ENCODE assay signal across 1 cellular context in genomic region chr11:66840317-66841091, GRCh38.
TF ChIP-seq lines count a peak whose summit lies in the region.

No MANE protein-coding gene starts in this region.

TF ChIP-seq in K562, 482 proteins besides CTCF, POLR2A, EP300 and RAD21 (continues in another document):
- TF ChIP-seq MAZ (CRISPR knock-in tag; conservative IDR thresholded peaks at IDR 0.05 in 1 of 2, IDR thresholded peaks at IDR 0.05 in 1 of 2), result 0 out of 4 replicates have a peak, but pooled peaks of 1 of the 2 experiments have one; percentile 33
- TF ChIP-seq HDAC1 (IDR thresholded peaks at IDR 0.05), result 0 out of 4 replicates have a peak, but pooled peaks of 1 of the 2 experiments have one; percentile 30
- peak; percentile 31; the same call in 1 of the 2 replicates for TF ChIP-seq ATF7 (IDR thresholded peaks at IDR 0.05)
- TF ChIP-seq RCOR1 (IDR thresholded peaks at IDR 0.05; ENCODE audit: borderline replicate concordance in 1 of 2, low read depth in 2 of 2, low read length in 2 of 2), result peak in 1 of 2 experiments; percentile 71; a peak in 1 of 4 replicates
- peak; percentile 28; the same call in 1 of the 2 replicates for TF ChIP-seq ETV1 (tag; conservative IDR thresholded peaks at IDR 0.05; ENCODE audit: low read depth)
- 0 out of 2 replicates have a peak, but pooled peaks have one; percentile 19 for TF ChIP-seq SMARCA4 (IDR thresholded peaks at IDR 0.05)
- no peak for TF ChIP-seq XRCC4 (IDR thresholded peaks at IDR 0.05; ENCODE audit: extremely low read depth, insufficient read depth, insufficient read length)
- TF ChIP-seq RB1 (IDR thresholded peaks at IDR 0.05; ENCODE audit: low read depth), result no peak
- TF ChIP-seq HNRNPLL (IDR thresholded peaks at IDR 0.05; ENCODE audit: low read depth, low read length, poor library complexity, severe bottlenecking), result no peak
- peak; percentile 28; the same call in 1 of the 2 replicates for TF ChIP-seq SMARCE1 (IDR thresholded peaks at IDR 0.05)
- TF ChIP-seq HDAC2 (IDR thresholded peaks at IDR 0.05), result peak; percentile 65; the same call in 1 of the 2 replicates
- TF ChIP-seq CEBPG (CRISPR knock-in tag; IDR thresholded peaks at IDR 0.05), result peak; percentile 72
- peak in 1 of 2 experiments; percentile 53; a peak in 1 of 4 replicates for TF ChIP-seq CEBPG (tag; conservative IDR thresholded peaks at IDR 0.05 in 1 of 2, IDR thresholded peaks at IDR 0.05 in 1 of 2)
- TF ChIP-seq PKNOX1 (IDR thresholded peaks at IDR 0.05), result peak; percentile 9; the same call in 1 of the 2 replicates
- TF ChIP-seq ZNF165 (CRISPR knock-in tag; IDR thresholded peaks at IDR 0.05; ENCODE audit: borderline replicate concordance), result no peak
- TF ChIP-seq SPI1 (IDR thresholded peaks at IDR 0.05; ENCODE audit: borderline replicate concordance, low read depth, low read length), result 0 out of 2 replicates have a peak, but pooled peaks have one; percentile 6
- peak; percentile 39; the same call in 1 of the 2 replicates for TF ChIP-seq ATF3 (IDR thresholded peaks at IDR 0.05)
- no peak for TF ChIP-seq ATF3 (CRISPR knock-in tag; conservative IDR thresholded peaks at IDR 0.05)
- TF ChIP-seq SRF (CRISPR knock-in tag; IDR thresholded peaks at IDR 0.05), result 0 out of 4 replicates have a peak, but pooled peaks of 1 of the 2 experiments have one; percentile 12
- peak; percentile 70; the same call in 1 of the 2 replicates for TF ChIP-seq NR2C1 (IDR thresholded peaks at IDR 0.05)
- peak; percentile 76 for TF ChIP-seq NR2C1 (tag; IDR thresholded peaks at IDR 0.05)
- no peak for TF ChIP-seq ZNF408 (CRISPR knock-in tag; IDR thresholded peaks at IDR 0.05; ENCODE audit: low read depth)
- no peak for TF ChIP-seq ELK3 (CRISPR knock-in tag; IDR thresholded peaks at IDR 0.05)
- peak in 1 of 2 experiments; percentile 16; a peak in 1 of 4 replicates for TF ChIP-seq MLLT1 (IDR thresholded peaks at IDR 0.05)
- peak; percentile 38 for TF ChIP-seq POLR2B (IDR thresholded peaks at IDR 0.05; ENCODE audit: low read depth, partially characterized antibody)
- no peak for TF ChIP-seq NR2C2 (CRISPR knock-in tag; IDR thresholded peaks at IDR 0.05)
- TF ChIP-seq NR2C2 (tag; IDR thresholded peaks at IDR 0.05), result peak; percentile 60; the same call in 1 of the 2 replicates
- TF ChIP-seq SNRNP70 (optimal IDR thresholded peaks at IDR 0.05; ENCODE audit: low read depth, low read length), result no peak
- TF ChIP-seq ZNF592 (IDR thresholded peaks at IDR 0.05), result 0 out of 2 replicates have a peak, but pooled peaks have one; percentile 20
- no peak for TF ChIP-seq FOXP1 (CRISPR knock-in tag; IDR thresholded peaks at IDR 0.05)
- no peak for TF ChIP-seq ZNF436 (CRISPR knock-in tag; IDR thresholded peaks at IDR 0.05)
- peak; percentile 62; the same call in 1 of the 2 replicates for TF ChIP-seq DPF2 (IDR thresholded peaks at IDR 0.05)
- TF ChIP-seq MYC (IDR thresholded peaks at IDR 0.05; ENCODE audit: low read depth, low read length), result peak; percentile 27; the same call in 1 of the 2 replicates
- TF ChIP-seq MYC (CRISPR knock-in tag; IDR thresholded peaks at IDR 0.05; ENCODE audit: borderline replicate concordance, low read depth), result no peak
- peak; percentile 38; the same call in 1 of the 2 replicates for TF ChIP-seq HBP1 (CRISPR knock-in tag; IDR thresholded peaks at IDR 0.05)
- TF ChIP-seq ESRRA (IDR thresholded peaks at IDR 0.05; ENCODE audit: borderline replicate concordance, low read depth), result peak; percentile 100
- peak; percentile 76; the same call in 1 of the 2 replicates for TF ChIP-seq MTA1 (IDR thresholded peaks at IDR 0.05; ENCODE audit: borderline replicate concordance)
- 0 out of 2 replicates have a peak, but pooled peaks have one; percentile 24 for TF ChIP-seq ZBTB40 (IDR thresholded peaks at IDR 0.05)
- no peak for TF ChIP-seq ZBTB40 (CRISPR knock-in tag; IDR thresholded peaks at IDR 0.05)
- TF ChIP-seq GABPB2 (CRISPR knock-in tag; conservative IDR thresholded peaks at IDR 0.05), result no peak
- TF ChIP-seq NCOA2 (IDR thresholded peaks at IDR 0.05; ENCODE audit: partially characterized antibody in 2 of 2), result no peak
- no peak for TF ChIP-seq MTA2 (IDR thresholded peaks at IDR 0.05; ENCODE audit: low read depth)
- TF ChIP-seq POLR2AphosphoS2 (IDR thresholded peaks at IDR 0.05; ENCODE audit: low read length), result peak; percentile 71; the same call in 1 of the 2 replicates
- TF ChIP-seq ZEB2 (IDR thresholded peaks at IDR 0.05), result peak; percentile 90
- 0 out of 2 replicates have a peak, but pooled peaks have one; percentile 33 for TF ChIP-seq MYNN (IDR thresholded peaks at IDR 0.05)
- TF ChIP-seq MYNN (CRISPR knock-in tag; IDR thresholded peaks at IDR 0.05), result no peak
- 0 out of 2 replicates have a peak, but pooled peaks have one; percentile 16 for TF ChIP-seq TAL1 (IDR thresholded peaks at IDR 0.05)
